In genomic region chr4:169398294-169398693, GRCh38 we compare ENCODE assay signal across 12 cellular contexts.
DNase-seq lines count a peak whose midpoint lies in the region; ATAC-seq, FAIRE-seq and TF ChIP-seq lines count a peak whose summit lies in the region.
"Had no signal": no experiment of that assay in that cellular context is flagged by ENCODE, and none has a peak within 500 bp of the region (broad histone marks: within the 10 kb centered on the region; RNA-seq: fewer than 3 reads in every experiment).

No MANE protein-coding gene starts in this region.

- no peaks in the 10 kb centered on the region for H3K79me1 ChIP-seq in trophoblast cell (ENCODE audit: low read length)

- no peak overlapping the region for H2AFZ ChIP-seq in astrocyte (ENCODE audit: low read depth, low read length)
- no peak overlapping the region for H2AFZ ChIP-seq in trophoblast cell (ENCODE audit: insufficient read depth, low read length, poor library complexity)

- no peak overlapping the region for H3K4ac ChIP-seq in trophoblast cell (ENCODE audit: low read depth, low read length)

- intact Hi-C loops in left ventricle myocardium inferior (cut with micrococcal nuclease) (no loop called here), heart right ventricle (cut with DNase I) (no loop called here), left colon (cut with DNase I, micrococcal nuclease) (no loop called here)

- no peak overlapping the region for H3K4me3 Mint-ChIP-seq in astrocyte (ENCODE audit: unreplicated experiment)

- H3K4me1 ChIP-seq in left ventricle myocardium inferior (no peaks in the 10 kb centered on the region), heart right ventricle (peaks cover 0 to 12% (median 0%) of the 10 kb centered on the region in 9 donors), astrocyte (ENCODE audit: insufficient read depth, low read length) (peaks cover 12% of the 10 kb centered on the region), trophoblast cell (ENCODE audit: control insufficient read depth in 1 of 2, insufficient read depth in 2 of 2, low read length in 2 of 2) (no peaks in the 10 kb centered on the region)
- H3K4me1 ChIP-seq: A549 had no signal

- H2BK12ac ChIP-seq in trophoblast cell (ENCODE audit: low read length), result no peak overlapping the region

- H3K23ac ChIP-seq in trophoblast cell (ENCODE audit: low read length), result no peak overlapping the region

- TF ChIP-seq CTCF in left ventricle myocardium inferior (IDR thresholded peaks at IDR 0.05; ENCODE audit: borderline replicate concordance) (no peak), heart right ventricle (IDR thresholded peaks at IDR 0.05) (no peak), astrocyte (IDR thresholded peaks at IDR 0.05; ENCODE audit: insufficient read depth, low read depth, low read length) (no peak)

- H2BK120ac ChIP-seq in trophoblast cell (ENCODE audit: insufficient read depth, low read length, poor library complexity), result no peak overlapping the region

- H3K14ac ChIP-seq in trophoblast cell (ENCODE audit: low read length), result no peak overlapping the region

- ATAC-seq in heart right ventricle (no peak), HG02571 (IDR thresholded peaks at IDR 0.05; ENCODE audit: unreplicated experiment) (no peak), left colon (no peak)
- ATAC-seq: A549 had no signal

- H3K4me3 ChIP-seq in left ventricle myocardium inferior (no peak overlapping the region), heart right ventricle (no peak overlapping the region), astrocyte (ENCODE audit: insufficient read depth, low read depth, low read length) (no peak overlapping the region), trophoblast cell (ENCODE audit: low read depth, low read length) (no peak overlapping the region)
- H3K4me3 ChIP-seq: A549 had no signal

- H3K36me3 Mint-ChIP-seq in astrocyte (ENCODE audit: low read depth, unreplicated experiment), result no peaks in the 10 kb centered on the region

- H2AK5ac ChIP-seq in trophoblast cell (ENCODE audit: low read length), result no peak overlapping the region

- H4K20me1 ChIP-seq in astrocyte (ENCODE audit: insufficient read depth, low read length), result no peaks in the 10 kb centered on the region

- H3K27me3 ChIP-seq in left ventricle myocardium inferior (ENCODE audit: low read depth) (no peaks in the 10 kb centered on the region), heart right ventricle (no peaks in the 10 kb centered on the region), astrocyte (ENCODE audit: insufficient read depth, low read length) (no peaks in the 10 kb centered on the region), trophoblast cell (ENCODE audit: insufficient read depth, low read length) (no peaks in the 10 kb centered on the region)

- H3K36me3 ChIP-seq in left ventricle myocardium inferior, result peaks cover 19% of the 10 kb centered on the region
- H3K36me3 ChIP-seq in heart right ventricle, result peaks cover 0 to 29% (median 0%) of the 10 kb centered on the region in 9 donors
- peaks cover 4% of the 10 kb centered on the region for H3K36me3 ChIP-seq in astrocyte (ENCODE audit: insufficient read depth, low read length)
- peaks cover 0 to under 1% of the 10 kb centered on the region in 2 experiments for H3K36me3 ChIP-seq in trophoblast cell (ENCODE audit: control insufficient read depth in 1 of 2, insufficient read depth in 2 of 2, low read length in 2 of 2)

- H3K9ac ChIP-seq in astrocyte (ENCODE audit: low read length) (no peak overlapping the region), trophoblast cell (ENCODE audit: low read length) (no peak overlapping the region)

- no peak overlapping the region for H2BK5ac ChIP-seq in trophoblast cell (ENCODE audit: low read depth, low read length, poor library complexity)

- no peak overlapping the region for H4K12ac ChIP-seq in trophoblast cell (ENCODE audit: low read depth, low read length)

- H3K4me2 ChIP-seq in astrocyte (ENCODE audit: low read length) (no peak overlapping the region), trophoblast cell (ENCODE audit: low read length) (no peak overlapping the region)
- H3K4me2 ChIP-seq: A549 had no signal

- H3K9me3 Mint-ChIP-seq in astrocyte (ENCODE audit: unreplicated experiment), result no peaks in the 10 kb centered on the region

- H3K9me3 ChIP-seq in left ventricle myocardium inferior (replicated peaks) (no peaks in the 10 kb centered on the region), heart right ventricle (no peaks in the 10 kb centered on the region), astrocyte (ENCODE audit: insufficient read depth, low read depth, low read length) (no peaks in the 10 kb centered on the region), trophoblast cell (ENCODE audit: insufficient read depth, low read depth, low read length) (no peaks in the 10 kb centered on the region)
- H3K9me3 ChIP-seq: A549 had no signal

- H3K27ac Mint-ChIP-seq in astrocyte (ENCODE audit: unreplicated experiment), result no peak overlapping the region

- DNase-seq in left ventricle myocardium inferior (no peak), heart right ventricle (no peak), astrocyte (ENCODE audit: low read depth) (peak; percentile 90), foreskin melanocyte (peak; percentile 90), trophoblast cell (no peak), iPS-NIHi7 (ENCODE audit: extremely low spot score) (no peak), left colon (no peak)
- DNase-seq: activated CD8-positive, alpha-beta memory T cell treated with anti-CD3 and anti-CD28 coated beads for 24 hours; NCI-H1694; stimulated activated naive CD4-positive, alpha-beta T cell treated with Interleukin-2 at 50 U/mL for 16 hours had no signal

- no peak overlapping the region for H4K91ac ChIP-seq in trophoblast cell (ENCODE audit: low read depth, low read length)

- H3K18ac ChIP-seq in trophoblast cell (ENCODE audit: low read length), result no peak overlapping the region

- peak; percentile 50 for FAIRE-seq in astrocyte (lab: Jason Lieb, UNC)
- FAIRE-seq: A549 had no signal

- peak overlapping the region; percentile 16 for H3K27ac ChIP-seq in left ventricle myocardium inferior (replicated peaks)
- peak overlapping the region in 4 of 10 donors; percentile 11 to 21 (median 14) for H3K27ac ChIP-seq in heart right ventricle
- H3K27ac ChIP-seq in astrocyte (ENCODE audit: low read depth, low read length), result peak overlapping the region; percentile 71
- no peak overlapping the region for H3K27ac ChIP-seq in trophoblast cell (ENCODE audit: low read depth, low read length)
- H3K27ac ChIP-seq: A549 had no signal

- H4K8ac ChIP-seq in trophoblast cell (ENCODE audit: low read depth, low read length), result no peak overlapping the region

- H3K79me2 ChIP-seq in astrocyte (ENCODE audit: insufficient read depth, low read length) (no peaks in the 10 kb centered on the region), trophoblast cell (ENCODE audit: control insufficient read depth, insufficient read depth, low read length, poor library complexity) (no peaks in the 10 kb centered on the region)

- peaks cover 8% of the 10 kb centered on the region for H3K4me1 Mint-ChIP-seq in astrocyte (ENCODE audit: low read depth, unreplicated experiment)

- H3K27me3 Mint-ChIP-seq in astrocyte (ENCODE audit: low read depth, unreplicated experiment), result no peaks in the 10 kb centered on the region

Comparison
In these comparisons a context has a peak if more than half of its experiments do, and no peak if none do; other contexts are left out.
1. DNase-seq: peak in astrocyte (single experiment) and foreskin melanocyte (single experiment); none in left ventricle myocardium inferior (single experiment), heart right ventricle (0 of 2), trophoblast cell (0 of 2), iPS-NIHi7 (single experiment) and left colon (0 of 2).